8 cellular contexts compared by ENCODE assay signal in the genomic region with DNA sequence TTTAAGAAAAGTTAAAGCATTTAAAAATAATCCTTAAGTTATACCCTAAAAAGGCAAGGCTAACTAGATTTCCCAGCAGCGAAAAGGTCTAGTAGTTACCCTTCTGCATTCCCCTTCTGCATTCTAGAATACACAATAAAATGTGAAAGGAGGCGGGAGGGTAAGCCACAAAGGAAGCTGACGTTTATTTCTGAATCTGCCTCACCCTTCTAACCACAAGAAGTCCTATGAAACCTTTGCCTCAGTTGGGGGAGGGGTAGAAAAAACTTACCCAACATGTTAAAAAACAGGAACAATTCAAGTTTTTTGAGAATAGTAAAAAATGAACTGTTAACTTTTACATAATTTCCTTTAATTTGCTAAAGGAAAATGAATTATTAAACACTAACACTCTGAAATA. TPM values are rescaled to one million over a fixed set of nuclear protein-coding genes. Genes with fewer than 3 reads are reported as not detected.
DNase-seq lines count a peak whose midpoint lies in the region; ATAC-seq lines count a peak whose summit lies in the region.

No MANE protein-coding gene starts in this region.

- POLR2A ChIA-PET in naive thymus-derived CD8-positive, alpha-beta T cell (lab: Charles Lee): interaction anchor here (0.5 to 7.6 kb wide), 16 partner anchors 7 to 122 kb away, joined by 3 to 77 read pairs (median 4); a partner anchor contains a TSS

- ATAC-seq in GM19467 (IDR thresholded peaks at IDR 0.05; ENCODE audit: unreplicated experiment): peak; percentile 69
- ATAC-seq in HG03457 (IDR thresholded peaks at IDR 0.05; ENCODE audit: unreplicated experiment): peak; percentile 59
- peak; percentile 44 to 65 for ATAC-seq in naive thymus-derived CD8-positive, alpha-beta T cell

- peaks cover 14 to 80% (median 43%) of the 10 kb centered on the region in 3 donors for H3K36me3 Mint-ChIP-seq in naive thymus-derived CD8-positive, alpha-beta T cell

- peak overlapping the region; percentile 63 to 96 (median 84) for H3K4me3 Mint-ChIP-seq in naive thymus-derived CD8-positive, alpha-beta T cell

- H3K4me1 ChIP-seq in effector memory CD4-positive, alpha-beta T cell (ENCODE audit: control insufficient read depth, insufficient read depth, low read length, poor library complexity, severe bottlenecking): peaks cover 45% of the 10 kb centered on the region

- H3K9me3 ChIP-seq in effector memory CD4-positive, alpha-beta T cell (ENCODE audit: control insufficient read depth, low read length): no peaks in the 10 kb centered on the region

- peak overlapping the region; percentile 89 to 100 (median 97) for H3K27ac Mint-ChIP-seq in naive thymus-derived CD8-positive, alpha-beta T cell

- no peaks in the 10 kb centered on the region for H3K27me3 ChIP-seq in effector memory CD4-positive, alpha-beta T cell (replicated peaks; ENCODE audit: control insufficient read depth, insufficient read depth, low read length, poor library complexity, severe bottlenecking)

- H3K36me3 ChIP-seq in effector memory CD4-positive, alpha-beta T cell (ENCODE audit: control insufficient read depth, insufficient read depth, low read length): peaks cover 41% of the 10 kb centered on the region

- DNase-seq in EH (ENCODE audit: low read depth) (peak; percentile 94), SKM-1 (lab: John Stamatoyannopoulos, UW; ENCODE audit: unreplicated experiment) (peak; percentile 94), amniotic stem cell (lab: John Stamatoyannopoulos, UW) (no peak), DMS79 (lab: John Stamatoyannopoulos, UW) (no peak)
- peak; percentile 53 to 65 (median 62) for DNase-seq in effector memory CD4-positive, alpha-beta T cell
- DNase-seq in naive thymus-derived CD8-positive, alpha-beta T cell: peak in 9 of 10 donors; percentile 60 to 92 (median 84)

- no peaks in the 10 kb centered on the region for H3K27me3 Mint-ChIP-seq in naive thymus-derived CD8-positive, alpha-beta T cell

- H3K9me3 Mint-ChIP-seq in naive thymus-derived CD8-positive, alpha-beta T cell: no peaks in the 10 kb centered on the region

- H3K4me1 Mint-ChIP-seq in naive thymus-derived CD8-positive, alpha-beta T cell: peaks cover 13 to 90% (median 62%) of the 10 kb centered on the region in 4 donors

- peak overlapping the region; percentile 5 for H3K4me3 ChIP-seq in effector memory CD4-positive, alpha-beta T cell (ENCODE audit: insufficient read depth, low read depth, low read length, poor library complexity, severe bottlenecking)

- peak overlapping the region; percentile 94 for H3K27ac ChIP-seq in effector memory CD4-positive, alpha-beta T cell (ENCODE audit: insufficient read depth, low read length, poor library complexity, severe bottlenecking)

RNA-seq across cellular contexts. Expression of a gene that starts 11.3 kb away (rescaled TPM):
- total RNA-seq in naive thymus-derived CD8-positive, alpha-beta T cell: 100 to 1,000 TPM; 312 to 331 TPM
- 10 to 100 TPM; 73.5 to 98.3 (median 91.9) TPM for polyA plus RNA-seq in naive thymus-derived CD8-positive, alpha-beta T cell

Comparison
In these comparisons a context has a peak if more than half of its experiments do, and no peak if none do; other contexts are left out.
1. DNase-seq: peak in EH (single experiment), SKM-1 (single experiment), effector memory CD4-positive, alpha-beta T cell (3 of 3) and naive thymus-derived CD8-positive, alpha-beta T cell (9 of 10); none in amniotic stem cell (single experiment) and DMS79 (single experiment).
2. Peak in every context shown above with its lines, with median percentiles within 50 percentile points of each other: ATAC-seq.